ENCODE assay signal across 25 cellular contexts in the genomic region with DNA sequence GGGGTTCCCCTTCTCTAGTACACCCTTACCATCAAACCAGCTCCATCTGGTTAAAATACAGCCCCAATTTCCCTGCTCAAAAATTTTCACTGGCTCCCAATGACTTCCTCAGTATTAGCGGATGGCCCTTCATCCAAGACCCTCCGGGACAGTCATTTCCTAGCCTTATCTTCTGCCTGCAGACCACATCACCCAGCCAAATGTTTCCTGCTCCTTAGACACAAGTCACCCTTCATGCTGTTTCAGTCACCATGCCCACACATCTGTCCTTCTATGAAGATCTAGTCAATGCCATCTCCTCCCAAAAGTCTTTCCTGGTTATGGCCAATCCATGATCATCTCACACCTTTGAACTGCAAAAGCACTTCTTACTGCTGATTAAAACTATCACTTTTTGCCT.
"Had no signal": no experiment of that assay in that cellular context is flagged by ENCODE, and none has a peak within 500 bp of the region (broad histone marks: within the 10 kb centered on the region; RNA-seq: fewer than 3 reads in every experiment).

No MANE protein-coding gene starts in this region.

- H3K9me3 Mint-ChIP-seq: activated CD8-positive, alpha-beta T cell treated with anti-CD3 and anti-CD28 coated beads for 36 hours; activated naive CD4-positive, alpha-beta T cell treated with anti-CD3 and anti-CD28 coated beads, Interleukin-2, amount 50 U/mL, for 72 hours; activated T-cell treated with anti-CD3 and anti-CD28 coated beads, Interleukin-2, amount 50 U/mL, for 4 hours; activated T-helper 2 cell treated with anti-CD3 and anti-CD28 coated beads, Interferon-gamma antibody, Interleukin-2, Interleukin-4, amounts not matched to agents 10 μg/mL and 5 μg/mL and 100 μg/mL, durations not matched to agents 14 hours and 24 hours and 36 hours; central memory CD8-positive, alpha-beta T cell; dendritic cell treated with granulocyte-macrophage colony-stimulating factor and Interleukin-4, amounts not matched to agents 40 ng/mL and 50 ng/mL, for 4 days; natural killer cell treated with Interleukin-12 subunit alpha and Interleukin-12 subunit beta and Interleukin-15 and Interleukin-18, amount 100 ng/mL, for 72 hours; stimulated activated naive B cell treated with anti-CD40 and anti-IgM and Interleukin-4, amounts not matched to agents 10 μg/mL and 1 μg/mL and 100 μg/mL, for 72 hours; WTC11 had no signal

- FAIRE-seq: bronchial epithelial cell, frontal cortex, TTC549 had no signal

- H3K27ac ChIP-seq: hepatocyte, stomach, thyroid gland had no signal

- H3K27ac Mint-ChIP-seq: activated CD8-positive, alpha-beta T cell treated with anti-CD3 and anti-CD28 coated beads for 36 hours; activated naive CD4-positive, alpha-beta T cell treated with anti-CD3 and anti-CD28 coated beads, Interleukin-2, amount 50 U/mL, for 72 hours; activated T-helper 2 cell treated with anti-CD3 and anti-CD28 coated beads, Interferon-gamma antibody, Interleukin-2, Interleukin-4, amounts not matched to agents 10 μg/mL and 5 μg/mL and 100 μg/mL, durations not matched to agents 14 hours and 24 hours and 36 hours; dendritic cell treated with granulocyte-macrophage colony-stimulating factor and Interleukin-4, amounts not matched to agents 40 ng/mL and 50 ng/mL, for 4 days; natural killer cell treated with Interleukin-12 subunit alpha and Interleukin-12 subunit beta and Interleukin-15 and Interleukin-18, amount 100 ng/mL, for 72 hours; stimulated activated naive B cell treated with anti-CD40 and anti-IgM and Interleukin-4, amounts not matched to agents 10 μg/mL and 1 μg/mL and 100 μg/mL, for 72 hours had no signal

- H3K4me1 Mint-ChIP-seq: central memory CD8-positive, alpha-beta T cell; stimulated activated naive B cell treated with anti-CD40 and anti-IgM and Interleukin-4, amounts not matched to agents 10 μg/mL and 1 μg/mL and 100 μg/mL, for 72 hours had no signal

- DNase-seq: activated CD4-positive, alpha-beta T cell treated with anti-CD3 and anti-CD28 coated beads for 1 hour; activated CD4-positive, alpha-beta T cell treated with anti-CD3 and anti-CD28 coated beads, Interleukin-2, amount 50 U/mL, for 1 hour; activated CD8-positive, alpha-beta T cell treated with anti-CD3 and anti-CD28 coated beads for 36 hours; activated T-cell treated with anti-CD3 and anti-CD28 coated beads, Interleukin-2, amount 50 U/mL, for 4 hours; effector CD4-positive, alpha-beta T cell; glutamatergic neuron; islet precursor cell; left cardiac atrium; mucosa of descending colon; right cardiac atrium; stimulated activated CD4-positive, alpha-beta T cell treated with anti-CD3 and anti-CD28 coated beads, Interleukin-15, amount 100 ng/mL, for 24 hours; stimulated activated CD4-positive, alpha-beta T cell treated with anti-CD3 and anti-CD28 coated beads, Interleukin-2, amount 100 ng/mL, for 24 hours; stimulated activated naive B cell treated with anti-CD40 and anti-IgM and Interleukin-4, amounts not matched to agents 10 μg/mL and 1 μg/mL and 100 μg/mL, for 72 hours; stomach; thyroid gland had no signal

- H2AFZ ChIP-seq: hepatocyte had no signal

- H3K4me2 ChIP-seq: hepatocyte had no signal

- H3K27me3 Mint-ChIP-seq: activated CD8-positive, alpha-beta T cell treated with anti-CD3 and anti-CD28 coated beads for 36 hours; stimulated activated naive B cell treated with anti-CD40 and anti-IgM and Interleukin-4, amounts not matched to agents 10 μg/mL and 1 μg/mL and 100 μg/mL, for 72 hours had no signal

- H3K36me3 Mint-ChIP-seq: activated naive CD4-positive, alpha-beta T cell treated with anti-CD3 and anti-CD28 coated beads, Interleukin-2, amount 50 U/mL, for 72 hours; natural killer cell treated with Interleukin-12 subunit alpha and Interleukin-12 subunit beta and Interleukin-15 and Interleukin-18, amount 100 ng/mL, for 72 hours; stimulated activated naive B cell treated with anti-CD40 and anti-IgM and Interleukin-4, amounts not matched to agents 10 μg/mL and 1 μg/mL and 100 μg/mL, for 72 hours; WTC11 had no signal

- H3K9me3 ChIP-seq: mucosa of descending colon, stomach, thyroid gland had no signal

- H3K4me3 Mint-ChIP-seq: activated CD8-positive, alpha-beta T cell treated with anti-CD3 and anti-CD28 coated beads for 36 hours; activated T-cell treated with anti-CD3 and anti-CD28 coated beads, Interleukin-2, amount 50 U/mL, for 4 hours; central memory CD8-positive, alpha-beta T cell; dendritic cell treated with granulocyte-macrophage colony-stimulating factor and Interleukin-4, amounts not matched to agents 40 ng/mL and 50 ng/mL, for 4 days; natural killer cell treated with Interleukin-12 subunit alpha and Interleukin-12 subunit beta and Interleukin-15 and Interleukin-18, amount 100 ng/mL, for 72 hours; stimulated activated naive B cell treated with anti-CD40 and anti-IgM and Interleukin-4, amounts not matched to agents 10 μg/mL and 1 μg/mL and 100 μg/mL, for 72 hours; WTC11 had no signal

- H3K4me3 ChIP-seq: hepatocyte, mucosa of descending colon, stomach, thyroid gland had no signal

- H3K27me3 ChIP-seq: hepatocyte, stomach, thyroid gland had no signal

- H3K36me3 ChIP-seq: stomach, thyroid gland had no signal

- ATAC-seq: activated CD8-positive, alpha-beta T cell treated with anti-CD3 and anti-CD28 coated beads for 36 hours; activated naive CD4-positive, alpha-beta T cell treated with anti-CD3 and anti-CD28 coated beads, Interleukin-2, amount 50 U/mL, for 72 hours; activated T-cell treated with anti-CD3 and anti-CD28 coated beads, Interleukin-2, amount 50 U/mL, for 4 hours; left cardiac atrium; mucosa of descending colon; natural killer cell treated with Interleukin-12 subunit alpha and Interleukin-12 subunit beta and Interleukin-15 and Interleukin-18, amount 100 ng/mL, for 72 hours; right cardiac atrium; stimulated activated naive B cell treated with anti-CD40 and anti-IgM and Interleukin-4, amounts not matched to agents 10 μg/mL and 1 μg/mL and 100 μg/mL, for 72 hours; WTC11 had no signal
